24 cellular contexts compared by ENCODE assay signal in genomic region chr2:152623775-152624174, GRCh38.
"Had no signal": no experiment of that assay in that cellular context is flagged by ENCODE, and none has a peak within 500 bp of the region (broad histone marks: within the 10 kb centered on the region; RNA-seq: fewer than 3 reads in every experiment).

No MANE protein-coding gene starts in this region.

- ATAC-seq: esophagus mucosa; gastrocnemius medialis; left ventricle myocardium superior; lower lobe of right lung; sciatic nerve; stimulated activated effector memory CD8-positive, alpha-beta T cell treated with anti-CD3 and anti-CD28 coated beads, Interleukin-12 subunit alpha, Interleukin-12 subunit beta, amount 100 ng/mL, for 72 hours had no signal

- H3K27me3 ChIP-seq: gastrocnemius medialis, neutrophil, stomach, transverse colon, vagina had no signal

- DNase-seq: effector CD8-positive, alpha-beta T cell; endodermal cell; foreskin fibroblast; gastrocnemius medialis; left ventricle myocardium superior; lower lobe of right lung; natural killer cell; stimulated activated CD4-positive, alpha-beta T cell treated with anti-CD3 and anti-CD28 coated beads, Interleukin-12 subunit alpha, Interleukin-12 subunit beta, amount 100 ng/mL, for 4 hours; stimulated activated CD4-positive, alpha-beta T cell treated with anti-CD3 and anti-CD28 coated beads, Interleukin-1b, Interleukin-23, amount 100 ng/mL, for 48 hours; stimulated activated CD4-positive, alpha-beta T cell treated with anti-CD3 and anti-CD28 coated beads, Interleukin-4, amount 100 ng/mL, for 1 hour; stimulated activated naive CD4-positive, alpha-beta T cell treated with Interleukin-2 at 50 U/mL for 16 hours; stomach; transverse colon had no signal

- H3K9me3 ChIP-seq: gastrocnemius medialis, lower lobe of right lung, neutrophil, stomach, thoracic aorta, transverse colon, vagina had no signal

- H3K27ac ChIP-seq: epithelial cell of prostate, lower lobe of right lung, neutrophil, parathyroid adenoma, stomach, thoracic aorta, transverse colon, vagina had no signal

- H2AFZ ChIP-seq: parathyroid adenoma had no signal

- H3K4me3 ChIP-seq: gastrocnemius medialis, lower lobe of right lung, smooth muscle cell, stomach, thoracic aorta, transverse colon, vagina had no signal

- H3K9ac ChIP-seq: parathyroid adenoma had no signal

- H3K4me2 ChIP-seq: smooth muscle cell had no signal

- H3K36me3 ChIP-seq: neutrophil, transverse colon had no signal

- FAIRE-seq: colon, keratinocyte had no signal

- H3K4me1 ChIP-seq: lower lobe of right lung, parathyroid adenoma, transverse colon, vagina had no signal

- H3K79me2 ChIP-seq: parathyroid adenoma had no signal
